In genomic region chr16:27363797-27364196, GRCh38 we compare ENCODE assay signal across 15 cellular contexts. TPM values are rescaled to one million over a fixed set of nuclear protein-coding genes. Genes with fewer than 3 reads are reported as not detected.
DNase-seq lines count a peak whose midpoint lies in the region; FAIRE-seq and TF ChIP-seq lines count a peak whose summit lies in the region.
"Had no signal": no experiment of that assay in that cellular context is flagged by ENCODE, and none has a peak within 500 bp of the region (broad histone marks: within the 10 kb centered on the region; RNA-seq: fewer than 3 reads in every experiment).

No MANE protein-coding gene starts in this region.

- FAIRE-seq in small intestine (lab: Jason Lieb, UNC): no peak

- no peak for TF ChIP-seq POLR2A in esophagus muscularis mucosa (IDR thresholded peaks at IDR 0.05; ENCODE audit: low read depth)

- no peak for TF ChIP-seq CTCF in esophagus muscularis mucosa (IDR thresholded peaks at IDR 0.05)

- intact Hi-C loops in esophagus muscularis mucosa (cut with DNase I): no loop called here

- H3K36me3 ChIP-seq in esophagus muscularis mucosa: peaks cover 40 to 57% (median 56%) of the 10 kb centered on the region in 4 donors
- H3K36me3 ChIP-seq in small intestine (ENCODE audit: control insufficient read depth in 2 of 2, insufficient read depth in 2 of 2, low read length in 2 of 2): peaks cover 8 to 11% of the 10 kb centered on the region in 2 donors

- TF ChIP-seq EP300 in esophagus muscularis mucosa (IDR thresholded peaks at IDR 0.05): no peak

- H3K36me3 Mint-ChIP-seq in T-helper 2 cell treated with Interferon-gamma antibody and Interleukin-4, amounts not matched to agents 5 μg/mL and 100 μg/mL, for 36 hours (ENCODE audit: low read depth): peaks cover 69% of the 10 kb centered on the region

- H3K9me3 ChIP-seq in esophagus muscularis mucosa (no peaks in the 10 kb centered on the region), small intestine (ENCODE audit: control insufficient read depth, low read depth) (no peaks in the 10 kb centered on the region)

- no peak for DNase-seq in T-helper 2 cell treated with Interferon-gamma antibody and Interleukin-4, amounts not matched to agents 5 μg/mL and 100 μg/mL, for 36 hours (ENCODE audit: low spot score)
- DNase-seq in T-helper 2 cell (no peak), RPMI7951 (ENCODE audit: low read depth) (peak; percentile 15), esophagus muscularis mucosa (ENCODE audit: extremely low spot score) (no peak), small intestine (peak; percentile 94), NCI-H82 (lab: John Stamatoyannopoulos, UW) (no peak), superior temporal gyrus (ENCODE audit: extremely low spot score) (no peak)
- no peak for DNase-seq in activated CD4-positive, CD25-positive, alpha-beta regulatory T cell treated with anti-CD3 and anti-CD28 coated beads, Interleukin-2, amount 50 U/mL, for 72 hours
- DNase-seq: central memory CD4-positive, alpha-beta T cell; foreskin melanocyte; mesendoderm; NCI-H2107; stimulated activated CD8-positive, alpha-beta memory T cell treated with anti-CD3 and anti-CD28 coated beads, Interleukin-4, amount 100 ng/mL, for 48 hours had no signal

- no peaks in the 10 kb centered on the region for H3K27me3 ChIP-seq in esophagus muscularis mucosa
- H3K27me3 ChIP-seq in small intestine (ENCODE audit: control insufficient read depth in 2 of 2, insufficient read depth in 2 of 2, low read length in 2 of 2): no peaks in the 10 kb centered on the region

- H3K4me1 ChIP-seq in esophagus muscularis mucosa (peaks cover 12 to 48% (median 37%) of the 10 kb centered on the region in 4 donors), small intestine (ENCODE audit: control insufficient read depth in 2 of 2, insufficient read depth in 1 of 2, low read depth in 1 of 2, low read length in 1 of 2) (peaks cover 0 to 7% of the 10 kb centered on the region in 2 donors)

- H3K27me3 Mint-ChIP-seq in T-helper 2 cell treated with Interferon-gamma antibody and Interleukin-4, amounts not matched to agents 5 μg/mL and 100 μg/mL, for 36 hours (ENCODE audit: low read depth): no peaks in the 10 kb centered on the region

- peak overlapping the region; percentile 44 to 65 (median 48) for H3K27ac ChIP-seq in esophagus muscularis mucosa (replicated peaks in 1 of 4)
- H3K27ac ChIP-seq in small intestine (ENCODE audit: low read depth in 1 of 2, low read length in 1 of 2): peak overlapping the region; percentile 60 to 71
- H3K27ac ChIP-seq: HL-60, SK-N-MC had no signal

- no peak overlapping the region for H3K4me3 ChIP-seq in esophagus muscularis mucosa
- H3K4me3 ChIP-seq in small intestine (ENCODE audit: low read depth in 1 of 2, low read length in 2 of 2): no peak overlapping the region
- H3K4me3 ChIP-seq: SK-N-MC had no signal

- peaks cover 55% of the 10 kb centered on the region for H3K4me1 Mint-ChIP-seq in T-helper 2 cell treated with Interferon-gamma antibody and Interleukin-4, amounts not matched to agents 5 μg/mL and 100 μg/mL, for 36 hours (ENCODE audit: low read depth)

- H3K4me3 Mint-ChIP-seq in T-helper 2 cell treated with Interferon-gamma antibody and Interleukin-4, amounts not matched to agents 5 μg/mL and 100 μg/mL, for 36 hours: no peak overlapping the region

- peak overlapping the region; percentile 66 for H3K27ac Mint-ChIP-seq in T-helper 2 cell treated with Interferon-gamma antibody and Interleukin-4, amounts not matched to agents 5 μg/mL and 100 μg/mL, for 36 hours

- 89% methylated on average over 8 of the region's 9 CpGs for WGBS in esophagus muscularis mucosa
- 30 to 64% (median 44%) methylated on average over 9 of the region's 9 CpGs for WGBS in small intestine, 3 donors

- H3K9me3 Mint-ChIP-seq in T-helper 2 cell treated with Interferon-gamma antibody and Interleukin-4, amounts not matched to agents 5 μg/mL and 100 μg/mL, for 36 hours: no peaks in the 10 kb centered on the region

RNA-seq across cellular contexts. Expression of gene IL21R, which starts 38.2 kb away (rescaled TPM):
- 1.1 and 2.1 TPM in 2 replicates for total RNA-seq in RPMI7951 (2014; rRNA removed; shearing (Covaris generic))
- under 1 TPM in 3 of 4 donors, not detected in 1; under 0.01 to 0.50 (median 0.17) TPM for total RNA-seq in esophagus muscularis mucosa
- polyA plus RNA-seq in small intestine: under 1 TPM; under 0.01 to 0.85 (median 0.22) TPM

RNA-seq across cellular contexts. Expression of gene IL4R, which starts 50.0 kb away (rescaled TPM):
- 23.9 and 27.6 TPM in 2 replicates for total RNA-seq in RPMI7951 (2014; rRNA removed; shearing (Covaris generic))
- 100 to 1,000 TPM in 3 of 4 donors, 10 to 100 TPM in 1; 72.7 to 167 (median 116) TPM for total RNA-seq in esophagus muscularis mucosa
- 10 to 100 TPM; 28.1 to 32.7 (median 28.6) TPM for polyA plus RNA-seq in small intestine

Comparison
In these comparisons a context has a peak if more than half of its experiments do, and no peak if none do; other contexts are left out.
1. DNase-seq: peak in RPMI7951 (single experiment) and small intestine (single experiment); none in T-helper 2 cell treated with Interferon-gamma antibody and Interleukin-4, amounts not matched to agents 5 μg/mL and 100 μg/mL, for 36 hours (single experiment), T-helper 2 cell (0 of 5), esophagus muscularis mucosa (single experiment), NCI-H82 (single experiment), activated CD4-positive, CD25-positive, alpha-beta regulatory T cell treated with anti-CD3 and anti-CD28 coated beads, Interleukin-2, amount 50 U/mL, for 72 hours (single experiment) and superior temporal gyrus (single experiment).